ENCODE assay signal across 8 cellular contexts in genomic region chr17:38286501-38287091, GRCh38. TPM values are rescaled to one million over a fixed set of nuclear protein-coding genes. Genes with fewer than 3 reads are reported as not detected.
DNase-seq lines count a peak whose midpoint lies in the region; ATAC-seq and TF ChIP-seq lines count a peak whose summit lies in the region.
"Not testable (repeated sequence)": the region's sequence is repeated elsewhere in the genome, so short reads cannot be mapped to it uniquely, and the experiment has no call there.

No MANE protein-coding gene starts in this region.

- not testable (repeated sequence) for H3K27ac Mint-ChIP-seq in CD8-positive, alpha-beta T cell; T-helper 17 cell

- ATAC-seq in CD8-positive, alpha-beta T cell: peak; percentile 59
- ATAC-seq in T-helper 17 cell: peak; percentile 89

- H3K27ac ChIP-seq in CD8-positive, alpha-beta T cell (ENCODE audit: low read depth, low read length); MM.1S (ENCODE audit: low read length): not testable (repeated sequence)
- H3K27ac ChIP-seq in GM23248 (peak overlapping the region; percentile 61), mesodermal cell (ENCODE audit: low read depth, low read length, severe bottlenecking) (peak overlapping the region; percentile 71)

- H3K27me3 ChIP-seq in CD8-positive, alpha-beta T cell (ENCODE audit: insufficient read depth, low read length); GM23248 (replicated peaks; ENCODE audit: insufficient read depth); MM.1S (replicated peaks; ENCODE audit: insufficient read depth, low read length); adipocyte (replicated peaks; ENCODE audit: control insufficient read depth, insufficient read depth, low read length): not testable (repeated sequence)

- H3K9me2 ChIP-seq in GM23248 (ENCODE audit: insufficient read depth); MM.1S (replicated peaks; ENCODE audit: insufficient read depth, low read length): not testable (repeated sequence)

- H3K27me3 Mint-ChIP-seq in CD8-positive, alpha-beta T cell (ENCODE audit: low read depth); T-helper 17 cell: not testable (repeated sequence)

- H3K9me3 ChIP-seq in CD8-positive, alpha-beta T cell (ENCODE audit: low read length); GM23248 (ENCODE audit: low read depth); MM.1S (replicated peaks; ENCODE audit: insufficient read depth, low read length); T-helper 17 cell (ENCODE audit: control insufficient read depth, low read length, poor library complexity, severe bottlenecking); adipocyte (ENCODE audit: control insufficient read depth, low read length); mesodermal cell (ENCODE audit: control insufficient read depth, low read length): not testable (repeated sequence)

- H3K36me3 ChIP-seq in CD8-positive, alpha-beta T cell (ENCODE audit: insufficient read depth, low read length); GM23248 (ENCODE audit: low read depth); MM.1S (replicated peaks; ENCODE audit: insufficient read depth, low read length); adipocyte (ENCODE audit: control insufficient read depth, insufficient read depth, low read length, severe bottlenecking); mesodermal cell (ENCODE audit: control insufficient read depth, insufficient read depth, low read length): not testable (repeated sequence)

- intact Hi-C loops in CD8-positive, alpha-beta T cell (cut with DNase I, micrococcal nuclease): not testable (repeated sequence)

- H3K79me2 ChIP-seq in GM23248 (ENCODE audit: insufficient read depth); MM.1S (ENCODE audit: low read length): not testable (repeated sequence)

- H3K4me1 Mint-ChIP-seq in CD8-positive, alpha-beta T cell (ENCODE audit: low read depth); T-helper 17 cell: not testable (repeated sequence)

- not testable (repeated sequence) for H3F3A ChIP-seq in GM23248 (ENCODE audit: insufficient read depth); MM.1S (ENCODE audit: insufficient read depth, low read length)

- H3K4me1 ChIP-seq in CD8-positive, alpha-beta T cell (ENCODE audit: insufficient read depth, low read length); MM.1S (ENCODE audit: low read length); adipocyte (ENCODE audit: control insufficient read depth, insufficient read depth, low read length); mesodermal cell (ENCODE audit: control insufficient read depth, insufficient read depth, low read length, poor library complexity, severe bottlenecking): not testable (repeated sequence)
- H3K4me1 ChIP-seq in GM23248 (ENCODE audit: insufficient read depth): peaks cover 13% of the 10 kb centered on the region; the same call in 1 of the 2 replicates

- CTCF ChIA-PET in CD8-positive, alpha-beta T cell (lab: Charles Lee): not testable (repeated sequence)

- in situ Hi-C loops in GM23248 (cut with MboI): not testable (repeated sequence)

- peak in 1 of 7 experiments; percentile 10 for DNase-seq in CD8-positive, alpha-beta T cell
- DNase-seq in GM23248: peak; percentile 81
- DNase-seq in MM.1S, T-helper 17 cell: not testable (repeated sequence)
- peak; percentile 83 for DNase-seq in adipocyte (ENCODE audit: low read depth)
- peak; percentile 75 for DNase-seq in fibroblast of the aortic adventitia (ENCODE audit: low read depth)
- peak; percentile 11 to 29 for DNase-seq in stimulated activated CD4-positive, alpha-beta T cell treated with anti-CD3 and anti-CD28 coated beads, Interleukin-2, amount 100 ng/mL, for 48 hours

- H3K36me3 Mint-ChIP-seq in CD8-positive, alpha-beta T cell; T-helper 17 cell (ENCODE audit: low read depth): not testable (repeated sequence)

- H3K4me3 ChIP-seq in CD8-positive, alpha-beta T cell (ENCODE audit: low read depth, low read length); MM.1S (ENCODE audit: low read length); adipocyte (ENCODE audit: low read length); fibroblast of the aortic adventitia (ENCODE audit: low read depth, low read length); mesodermal cell (ENCODE audit: extremely low read depth, insufficient read depth, low read length, poor library complexity, severe bottlenecking): not testable (repeated sequence)
- H3K4me3 ChIP-seq in GM23248: peak overlapping the region; percentile 43

- peak overlapping the region; percentile 34 for H3K9ac ChIP-seq in GM23248
- H3K9ac ChIP-seq in MM.1S (ENCODE audit: low read length); adipocyte (ENCODE audit: low read length): not testable (repeated sequence)

- not testable (repeated sequence) for H3K9me3 Mint-ChIP-seq in CD8-positive, alpha-beta T cell

- H2AFZ ChIP-seq in GM23248: peak overlapping the region; percentile 43; the same call in 1 of the 2 replicates
- H2AFZ ChIP-seq in MM.1S (ENCODE audit: low read length): not testable (repeated sequence)

- WGBS in GM23248 (ENCODE audit: low coverage in 1 of 2, low lambda C conversion rate in 2 of 2, missing lambda C conversion rate in 2 of 2), 2 experiments: 7% methylated on average over 11 of the region's 11 CpGs
- 43 to 90% methylated on average over 1 to 4 of the region's 11 CpGs for WGBS in mesodermal cell (ENCODE audit: insufficient coverage in 2 of 2), 2 experiments

- POLR2A ChIA-PET in CD8-positive, alpha-beta T cell (lab: Charles Lee): not testable (repeated sequence)

- H3K4me2 ChIP-seq in GM23248 (ENCODE audit: unreplicated experiment) (peak overlapping the region; percentile 65), MM.1S (ENCODE audit: low read depth, low read length) (peak overlapping the region; percentile 54)

- H3K4me3 Mint-ChIP-seq in CD8-positive, alpha-beta T cell; T-helper 17 cell: not testable (repeated sequence)

- TF ChIP-seq CTCF in CD8-positive, alpha-beta T cell (IDR thresholded peaks at IDR 0.05); MM.1S (IDR thresholded peaks at IDR 0.05; ENCODE audit: low read length); fibroblast of the aortic adventitia (IDR thresholded peaks at IDR 0.05; ENCODE audit: insufficient read depth, low read length): not testable (repeated sequence)

- not testable (repeated sequence) for H4K20me1 ChIP-seq in GM23248 (ENCODE audit: insufficient read depth); MM.1S (ENCODE audit: insufficient read depth, low read length)

RNA-seq across cellular contexts. Expression of gene MRPL45, which starts 10.4 kb away (rescaled TPM):
- total RNA-seq in CD8-positive, alpha-beta T cell: 10 to 100 TPM; 15.4 TPM
- 30.0 and 42.6 TPM in 2 replicates for total RNA-seq in GM23248 (2014; rRNA removed; shearing (Covaris generic))
- polyA plus RNA-seq in GM23248 (2016; fragmentation: Nextera tagmentation; extraction: Ambion mirVana): 29.5 and 32.0 TPM in 2 replicates
- total RNA-seq in T-helper 17 cell (10 to 100 TPM; 17.4 to 17.7 TPM), fibroblast of the aortic adventitia (ENCODE audit: low replicate concordance) (34.1 and 42.2 TPM in 2 replicates)
- polyA plus RNA-seq in mesodermal cell (2013, experiment 1 of 2): 49.3 TPM
- polyA plus RNA-seq in mesodermal cell (2013, experiment 2 of 2): 51.2 TPM

RNA-seq across cellular contexts. Expression of gene GPR179, which starts 57.2 kb away (rescaled TPM):
- total RNA-seq in CD8-positive, alpha-beta T cell: under 1 TPM in 1 of 2 experiments, not detected in 1; 0.56 TPM
- total RNA-seq in GM23248 (2014; rRNA removed; shearing (Covaris generic)): not detected in 2 replicates
- not detected in 2 replicates for polyA plus RNA-seq in GM23248 (2016; fragmentation: Nextera tagmentation; extraction: Ambion mirVana)
- not detected for total RNA-seq in T-helper 17 cell
- total RNA-seq in fibroblast of the aortic adventitia (ENCODE audit: low replicate concordance): under 0.01 TPM in 2 replicates
- polyA plus RNA-seq in mesodermal cell (2013, experiment 1 of 2): not detected
- not detected for polyA plus RNA-seq in mesodermal cell (2013, experiment 2 of 2)
